Comparison of ENCODE assay signal across 1 cellular context in the genomic region with DNA sequence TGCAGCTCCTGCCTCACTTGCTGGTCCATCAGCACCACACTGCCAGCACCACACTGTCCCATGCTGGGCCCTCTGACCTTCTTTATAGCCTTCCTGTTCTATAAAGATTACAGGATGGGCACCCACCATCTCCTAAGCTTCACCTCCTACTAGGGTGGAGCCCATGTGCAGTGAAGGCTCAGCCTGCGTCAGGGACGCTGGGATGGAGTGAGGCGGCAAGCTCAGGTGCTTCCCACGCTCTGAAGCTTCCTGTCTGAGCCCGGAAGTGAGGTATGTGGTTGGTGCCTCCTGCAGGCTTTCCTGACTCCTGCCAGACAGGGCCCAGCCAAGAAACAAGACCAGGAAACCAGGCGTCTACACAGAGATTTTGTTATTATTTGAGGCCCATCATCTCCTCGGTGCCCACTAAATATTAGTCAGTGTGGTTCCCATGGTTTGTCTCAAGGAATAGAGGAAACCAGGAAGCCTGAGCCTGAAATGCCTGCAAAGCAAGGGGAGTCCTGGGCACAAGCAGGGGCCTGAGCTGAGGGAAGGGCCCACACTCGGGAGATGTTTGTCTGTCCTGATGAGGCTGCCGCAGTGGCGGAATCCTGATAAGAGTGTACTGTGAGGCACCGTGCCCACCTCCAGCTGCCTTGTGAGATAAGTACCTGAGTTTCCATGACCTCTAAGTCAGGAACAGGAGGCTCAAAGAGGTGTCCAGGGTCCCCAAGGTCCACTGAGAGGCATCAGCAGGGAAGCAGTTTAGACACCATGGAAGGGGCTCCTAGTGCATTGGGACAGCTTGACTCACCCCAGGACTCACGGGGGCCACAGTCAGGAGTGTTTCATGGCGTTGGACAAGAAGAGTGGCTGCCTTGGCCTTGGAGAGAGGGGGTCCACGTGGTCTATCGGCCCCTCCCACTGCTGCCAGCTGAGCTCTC.
TF ChIP-seq lines count a peak whose summit lies in the region.

No MANE protein-coding gene starts in this region.

TF ChIP-seq in HepG2, 621 proteins besides CTCF, POLR2A, EP300 and RAD21:
- TF ChIP-seq ZNF605 (CRISPR knock-in tag; IDR thresholded peaks at IDR 0.05) (no peak), SMAD3 (CRISPR knock-in tag; IDR thresholded peaks at IDR 0.05) (no peak), PHF8 (CRISPR knock-in tag; IDR thresholded peaks at IDR 0.05) (no peak), ZFAT (CRISPR knock-in tag; conservative IDR thresholded peaks at IDR 0.05) (no peak), KDM1A (CRISPR knock-in tag; IDR thresholded peaks at IDR 0.05) (no peak), KDM6A (CRISPR knock-in tag; IDR thresholded peaks at IDR 0.05; ENCODE audit: low read depth) (no peak)
- TF ChIP-seq, protein P1, sequence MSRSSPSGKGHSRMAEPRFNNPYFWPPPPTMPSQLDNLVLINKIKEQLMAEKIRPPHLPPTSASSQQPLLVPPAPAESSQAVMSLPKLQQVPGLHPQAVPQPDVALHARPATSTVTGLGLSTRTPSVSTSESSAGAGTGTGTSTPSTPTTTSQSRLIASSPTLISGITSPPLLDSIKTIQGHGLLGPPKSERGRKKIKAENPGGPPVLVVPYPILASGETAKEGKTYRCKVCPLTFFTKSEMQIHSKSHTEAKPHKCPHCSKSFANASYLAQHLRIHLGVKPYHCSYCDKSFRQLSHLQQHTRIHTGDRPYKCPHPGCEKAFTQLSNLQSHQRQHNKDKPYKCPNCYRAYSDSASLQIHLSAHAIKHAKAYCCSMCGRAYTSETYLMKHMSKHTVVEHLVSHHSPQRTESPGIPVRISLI (CRISPR knock-in tag; IDR thresholded peaks at IDR 0.05; ENCODE audit: borderline replicate concordance) = no peak
- TF ChIP-seq, protein P2, sequence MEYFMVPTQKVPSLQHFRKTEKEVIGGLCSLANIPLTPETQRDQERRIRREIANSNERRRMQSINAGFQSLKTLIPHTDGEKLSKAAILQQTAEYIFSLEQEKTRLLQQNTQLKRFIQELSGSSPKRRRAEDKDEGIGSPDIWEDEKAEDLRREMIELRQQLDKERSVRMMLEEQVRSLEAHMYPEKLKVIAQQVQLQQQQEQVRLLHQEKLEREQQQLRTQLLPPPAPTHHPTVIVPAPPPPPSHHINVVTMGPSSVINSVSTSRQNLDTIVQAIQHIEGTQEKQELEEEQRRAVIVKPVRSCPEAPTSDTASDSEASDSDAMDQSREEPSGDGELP (IDR thresholded peaks at IDR 0.05; ENCODE audit: borderline replicate concordance, low read depth) = no peak
TF ChIP-seq in HepG2: peak in this region for 0.
